Comparison of ENCODE assay signal across 27 cellular contexts in genomic region chr2:58425368-58425767, GRCh38.
"Had no signal": no experiment of that assay in that cellular context is flagged by ENCODE, and none has a peak within 500 bp of the region (broad histone marks: within the 10 kb centered on the region; RNA-seq: fewer than 3 reads in every experiment).

No MANE protein-coding gene starts in this region.

- H3K27ac ChIP-seq: brain microvascular endothelial cell, cardiac muscle cell, KMS-11, RWPE1 had no signal

- ATAC-seq: activated CD8-positive, alpha-beta memory T cell treated with anti-CD3 and anti-CD28 coated beads, Interleukin-2, amount 10 ng/mL, durations not matched to agents 7 days and 5 days; Panc1 had no signal

- H3K9ac ChIP-seq: KMS-11 had no signal

- H3K36me3 ChIP-seq: brain microvascular endothelial cell, cardiac muscle cell had no signal

- H3K4me3 ChIP-seq: cardiac muscle cell had no signal

- H3K27me3 ChIP-seq: brain microvascular endothelial cell, cardiac muscle cell had no signal

- DNase-seq: activated B cell treated with CpG ODN at 0.5 μM for 24 hours; activated CD4-positive, alpha-beta T cell treated with anti-CD3 and anti-CD28 coated beads for 1 hour; activated CD4-positive, alpha-beta T cell treated with anti-CD3 and anti-CD28 coated beads, Interleukin-2, amount 10 ng/mL, durations not matched to agents 24 days and 14 days; activated CD4-positive, alpha-beta T cell treated with anti-CD3 and anti-CD28 coated beads, Interleukin-2, amount 50 U/mL, for 48 hours; activated CD8-positive, alpha-beta memory T cell treated with anti-CD3 and anti-CD28 coated beads, Interleukin-2, amount 10 ng/mL, durations not matched to agents 7 days and 5 days; activated effector memory CD4-positive, alpha-beta T cell treated with Interleukin-2 at 50 U/mL for 16 hours; activated naive CD4-positive, alpha-beta T cell; activated T-cell treated with anti-CD3 and anti-CD28 coated beads, Interleukin-2, amount 50 U/mL, for 24 hours; amniotic stem cell; brain microvascular endothelial cell; NCI-H1092; NCI-H1417; NCI-H1694; NCI-H2029; NCI-H2107; NCI-H2171 treated with DMSO at 0.1 percent for 48 hours; NCI-H226; NCI-H510A; NCI-H526 treated with DMSO at 0.1 percent for 48 hours; NCI-H82; NK-92 treated with Interleukin-12 subunit alpha and Interleukin-12 subunit beta, amount 100 ng/mL, for 24 hours; OCI-M1; Right ventricle myocardium superior had no signal

- H3K4me2 ChIP-seq: KMS-11 had no signal
